Comparison of ENCODE assay signal across 18 cellular contexts in genomic region chr7:1367501-1367900, GRCh38.
"Had no signal": no experiment of that assay in that cellular context is flagged by ENCODE, and none has a peak within 500 bp of the region (broad histone marks: within the 10 kb centered on the region; RNA-seq: fewer than 3 reads in every experiment).

No MANE protein-coding gene starts in this region.

- H3K36me3 Mint-ChIP-seq: memory B cell; stimulated activated naive B cell treated with anti-CD40 and anti-IgM and Interleukin-4, amounts not matched to agents 10 μg/mL and 1 μg/mL and 100 μg/mL, for 72 hours had no signal

- H3K27ac Mint-ChIP-seq: activated CD8-positive, alpha-beta T cell treated with anti-CD3 and anti-CD28 coated beads, Interleukin-2, amount 10 ng/mL, durations not matched to agents 7 days and 5 days; activated T-helper 1 cell treated with anti-CD3 and anti-CD28 coated beads, Interleukin-12 subunit alpha, Interleukin-12 subunit beta, Interleukin-2, Interleukin-4 antibody, amounts not matched to agents 30 ng/mL and 10 ng/mL and 1 ng/mL, durations not matched to agents 14 hours and 24 hours and 36 hours; memory B cell; stimulated activated naive B cell treated with anti-CD40 and anti-IgM and Interleukin-4, amounts not matched to agents 10 μg/mL and 1 μg/mL and 100 μg/mL, for 72 hours had no signal

- H3K4me1 Mint-ChIP-seq: memory B cell had no signal

- H3K4me3 Mint-ChIP-seq: activated CD8-positive, alpha-beta T cell treated with anti-CD3 and anti-CD28 coated beads, Interleukin-2, amount 10 ng/mL, durations not matched to agents 7 days and 5 days; activated T-helper 1 cell treated with anti-CD3 and anti-CD28 coated beads, Interleukin-12 subunit alpha, Interleukin-12 subunit beta, Interleukin-2, Interleukin-4 antibody, amounts not matched to agents 30 ng/mL and 10 ng/mL and 1 ng/mL, durations not matched to agents 14 hours and 24 hours and 36 hours; memory B cell; stimulated activated naive B cell treated with anti-CD40 and anti-IgM and Interleukin-4, amounts not matched to agents 10 μg/mL and 1 μg/mL and 100 μg/mL, for 72 hours had no signal

- H3K4me1 ChIP-seq: ascending aorta, uterus had no signal

- H3K9me3 ChIP-seq: ascending aorta, uterus had no signal

- DNase-seq: activated CD4-positive, alpha-beta T cell treated with anti-CD3 and anti-CD28 coated beads for 1 hour; activated CD4-positive, alpha-beta T cell treated with anti-CD3 and anti-CD28 coated beads, Interleukin-2, amount 50 U/mL, for 1 hour; activated CD8-positive, alpha-beta T cell treated with anti-CD3 and anti-CD28 coated beads, Interleukin-2, amount 10 ng/mL, durations not matched to agents 7 days and 5 days; activated gamma-delta T cell; activated naive CD4-positive, alpha-beta T cell treated with anti-CD3 and anti-CD28 coated beads, Interleukin-2, amount 50 U/mL, for 16 hours; brain microvascular endothelial cell; caudate nucleus; dermis blood vessel endothelial cell; effector CD8-positive, alpha-beta T cell; erythroblast; stimulated activated CD4-positive, alpha-beta T cell treated with anti-CD3 and anti-CD28 coated beads, Interleukin-2, amount 100 ng/mL, for 48 hours; stimulated activated CD8-positive, alpha-beta memory T cell treated with anti-CD3 and anti-CD28 coated beads, Interleukin-4, amount 100 ng/mL, for 48 hours; stimulated activated naive B cell treated with anti-CD40 and anti-IgM and Interleukin-4, amounts not matched to agents 10 μg/mL and 1 μg/mL and 100 μg/mL, for 72 hours; transverse colon; uterus had no signal

- ATAC-seq: activated CD8-positive, alpha-beta T cell treated with anti-CD3 and anti-CD28 coated beads, Interleukin-2, amount 10 ng/mL, durations not matched to agents 7 days and 5 days; stimulated activated naive B cell treated with anti-CD40 and anti-IgM and Interleukin-4, amounts not matched to agents 10 μg/mL and 1 μg/mL and 100 μg/mL, for 72 hours had no signal

- H3K4me3 ChIP-seq: ascending aorta, transverse colon, uterus had no signal

- H3K9me3 Mint-ChIP-seq: activated T-helper 1 cell treated with anti-CD3 and anti-CD28 coated beads, Interleukin-12 subunit alpha, Interleukin-12 subunit beta, Interleukin-2, Interleukin-4 antibody, amounts not matched to agents 30 ng/mL and 10 ng/mL and 1 ng/mL, durations not matched to agents 14 hours and 24 hours and 36 hours had no signal

- H3K27ac ChIP-seq: ascending aorta, brain microvascular endothelial cell, transverse colon, uterus had no signal

- H3K36me3 ChIP-seq: ascending aorta, brain microvascular endothelial cell, transverse colon, uterus had no signal
